In the genomic region with DNA sequence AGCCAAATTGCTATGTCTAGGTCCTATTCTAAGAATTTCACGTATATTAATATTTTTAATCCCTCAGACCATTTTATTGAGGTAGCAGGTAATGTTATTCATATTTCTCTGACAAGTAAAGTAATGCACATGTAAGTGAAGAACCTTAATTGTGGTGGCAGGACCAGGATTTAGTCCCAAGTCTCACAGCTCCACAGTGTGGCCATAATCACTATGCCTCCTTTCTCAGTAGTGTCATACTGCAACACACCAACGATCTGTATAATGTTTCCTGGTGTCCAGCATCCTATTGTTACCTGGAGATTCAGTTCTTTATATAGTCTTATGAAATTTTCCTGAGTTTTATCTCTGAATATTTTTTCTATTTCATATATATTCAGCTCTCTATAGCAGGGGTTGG, we compare ENCODE assay signal across 21 cellular contexts.
"Had no signal": no experiment of that assay in that cellular context is flagged by ENCODE, and none has a peak within 500 bp of the region (broad histone marks: within the 10 kb centered on the region; RNA-seq: fewer than 3 reads in every experiment).

No MANE protein-coding gene starts in this region.

- H3K4me3 ChIP-seq: breast epithelium, dorsolateral prefrontal cortex, tibial artery, vagina had no signal

- H3K9me3 Mint-ChIP-seq: activated CD4-positive, alpha-beta memory T cell treated with anti-CD3 and anti-CD28 coated beads for 36 hours had no signal

- H3K27ac ChIP-seq: breast epithelium, dorsolateral prefrontal cortex, tibial artery, vagina had no signal

- H3K9me3 ChIP-seq: breast epithelium, tibial artery, vagina had no signal

- H3K36me3 ChIP-seq: breast epithelium, tibial artery, vagina had no signal

- H3K27me3 Mint-ChIP-seq: activated CD4-positive, alpha-beta memory T cell treated with anti-CD3 and anti-CD28 coated beads for 36 hours; activated naive CD8-positive, alpha-beta T cell treated with anti-CD3 and anti-CD28 coated beads for 36 hours; progenitor cell of endocrine pancreas had no signal

- H3K36me3 Mint-ChIP-seq: activated CD4-positive, alpha-beta memory T cell treated with anti-CD3 and anti-CD28 coated beads for 36 hours; activated naive CD8-positive, alpha-beta T cell treated with anti-CD3 and anti-CD28 coated beads for 36 hours; immature natural killer cell; natural killer cell; stimulated activated effector memory CD8-positive, alpha-beta T cell treated with anti-CD3 and anti-CD28 coated beads, Interleukin-12 subunit alpha, Interleukin-12 subunit beta, amount 100 ng/mL, for 72 hours had no signal

- H3K4me1 Mint-ChIP-seq: activated naive CD8-positive, alpha-beta T cell treated with anti-CD3 and anti-CD28 coated beads for 36 hours; immature natural killer cell; natural killer cell; stimulated activated effector memory CD8-positive, alpha-beta T cell treated with anti-CD3 and anti-CD28 coated beads, Interleukin-12 subunit alpha, Interleukin-12 subunit beta, amount 100 ng/mL, for 72 hours had no signal

- H3K4me1 ChIP-seq: breast epithelium, tibial artery, vagina had no signal

- H3K27me3 ChIP-seq: breast epithelium, dorsolateral prefrontal cortex, tibial artery, vagina had no signal

- H3K4me3 Mint-ChIP-seq: activated CD4-positive, alpha-beta memory T cell treated with anti-CD3 and anti-CD28 coated beads for 36 hours; activated naive CD8-positive, alpha-beta T cell treated with anti-CD3 and anti-CD28 coated beads for 36 hours; immature natural killer cell; natural killer cell; stimulated activated effector memory CD8-positive, alpha-beta T cell treated with anti-CD3 and anti-CD28 coated beads, Interleukin-12 subunit alpha, Interleukin-12 subunit beta, amount 100 ng/mL, for 72 hours had no signal

- ATAC-seq: esophagus mucosa; left cardiac atrium; natural killer cell; right cardiac atrium; stimulated activated effector memory CD8-positive, alpha-beta T cell treated with anti-CD3 and anti-CD28 coated beads, Interleukin-12 subunit alpha, Interleukin-12 subunit beta, amount 100 ng/mL, for 72 hours had no signal

- DNase-seq: activated CD4-positive, alpha-beta memory T cell treated with anti-CD3 and anti-CD28 coated beads for 36 hours; activated CD4-positive, alpha-beta T cell treated with anti-CD3 and anti-CD28 coated beads for 1 hour; activated gamma-delta T cell treated with Interleukin-2 at 50 U/mL for 16 hours; activated naive CD8-positive, alpha-beta T cell treated with anti-CD3 and anti-CD28 coated beads for 36 hours; activated T-cell treated with anti-CD3 and anti-CD28 coated beads, Interleukin-2, amount 50 U/mL, for 48 hours; anterior cingulate cortex; hypothalamus; immature natural killer cell; left cardiac atrium; natural killer cell; occipital lobe; right cardiac atrium; small intestine; tibial artery had no signal

- H3K27ac Mint-ChIP-seq: activated CD4-positive, alpha-beta memory T cell treated with anti-CD3 and anti-CD28 coated beads for 36 hours; activated naive CD8-positive, alpha-beta T cell treated with anti-CD3 and anti-CD28 coated beads for 36 hours; immature natural killer cell; natural killer cell; progenitor cell of endocrine pancreas; stimulated activated effector memory CD8-positive, alpha-beta T cell treated with anti-CD3 and anti-CD28 coated beads, Interleukin-12 subunit alpha, Interleukin-12 subunit beta, amount 100 ng/mL, for 72 hours had no signal

- FAIRE-seq: endometrium, small intestine had no signal
